Comparison of ENCODE assay signal across 2 cellular contexts in genomic region chr3:182241777-182242556, GRCh38.
A peak's percentile ranks its signal among the peaks of the same experiment; 100 is the strongest.
TF ChIP-seq lines count a peak whose summit lies in the region.

No MANE protein-coding gene starts in this region.

TF ChIP-seq in H1, 55 proteins besides CTCF, POLR2A, EP300 and RAD21 (continued from another document):
- TF ChIP-seq YY1 (IDR thresholded peaks at IDR 0.05; ENCODE audit: low read depth, low read length) (no peak), EGR1 (IDR thresholded peaks at IDR 0.05; ENCODE audit: borderline replicate concordance, low read depth, low read length) (no peak), GTF2F1 (IDR thresholded peaks at IDR 0.05; ENCODE audit: borderline replicate concordance, low read depth, low read length) (no peak), CHD2 (IDR thresholded peaks at IDR 0.05; ENCODE audit: low read length) (no peak), RXRA (IDR thresholded peaks at IDR 0.05; ENCODE audit: insufficient read depth, low read depth, low read length) (no peak), SP1 (IDR thresholded peaks at IDR 0.05; ENCODE audit: low read depth, low read length) (no peak), GABPA (IDR thresholded peaks at IDR 0.05; ENCODE audit: borderline replicate concordance, insufficient read depth, low read length) (no peak), FOSL1 (IDR thresholded peaks at IDR 0.05; ENCODE audit: insufficient read depth, low read depth, low read length) (no peak), NRF1 (IDR thresholded peaks at IDR 0.05; ENCODE audit: low read depth, low read length) (no peak), SAP30 (IDR thresholded peaks at IDR 0.05; ENCODE audit: insufficient read depth, insufficient replicate concordance, low read length) (no peak), SRF (IDR thresholded peaks at IDR 0.05; ENCODE audit: low read depth, low read length) (no peak)
- TF ChIP-seq, protein P1, sequence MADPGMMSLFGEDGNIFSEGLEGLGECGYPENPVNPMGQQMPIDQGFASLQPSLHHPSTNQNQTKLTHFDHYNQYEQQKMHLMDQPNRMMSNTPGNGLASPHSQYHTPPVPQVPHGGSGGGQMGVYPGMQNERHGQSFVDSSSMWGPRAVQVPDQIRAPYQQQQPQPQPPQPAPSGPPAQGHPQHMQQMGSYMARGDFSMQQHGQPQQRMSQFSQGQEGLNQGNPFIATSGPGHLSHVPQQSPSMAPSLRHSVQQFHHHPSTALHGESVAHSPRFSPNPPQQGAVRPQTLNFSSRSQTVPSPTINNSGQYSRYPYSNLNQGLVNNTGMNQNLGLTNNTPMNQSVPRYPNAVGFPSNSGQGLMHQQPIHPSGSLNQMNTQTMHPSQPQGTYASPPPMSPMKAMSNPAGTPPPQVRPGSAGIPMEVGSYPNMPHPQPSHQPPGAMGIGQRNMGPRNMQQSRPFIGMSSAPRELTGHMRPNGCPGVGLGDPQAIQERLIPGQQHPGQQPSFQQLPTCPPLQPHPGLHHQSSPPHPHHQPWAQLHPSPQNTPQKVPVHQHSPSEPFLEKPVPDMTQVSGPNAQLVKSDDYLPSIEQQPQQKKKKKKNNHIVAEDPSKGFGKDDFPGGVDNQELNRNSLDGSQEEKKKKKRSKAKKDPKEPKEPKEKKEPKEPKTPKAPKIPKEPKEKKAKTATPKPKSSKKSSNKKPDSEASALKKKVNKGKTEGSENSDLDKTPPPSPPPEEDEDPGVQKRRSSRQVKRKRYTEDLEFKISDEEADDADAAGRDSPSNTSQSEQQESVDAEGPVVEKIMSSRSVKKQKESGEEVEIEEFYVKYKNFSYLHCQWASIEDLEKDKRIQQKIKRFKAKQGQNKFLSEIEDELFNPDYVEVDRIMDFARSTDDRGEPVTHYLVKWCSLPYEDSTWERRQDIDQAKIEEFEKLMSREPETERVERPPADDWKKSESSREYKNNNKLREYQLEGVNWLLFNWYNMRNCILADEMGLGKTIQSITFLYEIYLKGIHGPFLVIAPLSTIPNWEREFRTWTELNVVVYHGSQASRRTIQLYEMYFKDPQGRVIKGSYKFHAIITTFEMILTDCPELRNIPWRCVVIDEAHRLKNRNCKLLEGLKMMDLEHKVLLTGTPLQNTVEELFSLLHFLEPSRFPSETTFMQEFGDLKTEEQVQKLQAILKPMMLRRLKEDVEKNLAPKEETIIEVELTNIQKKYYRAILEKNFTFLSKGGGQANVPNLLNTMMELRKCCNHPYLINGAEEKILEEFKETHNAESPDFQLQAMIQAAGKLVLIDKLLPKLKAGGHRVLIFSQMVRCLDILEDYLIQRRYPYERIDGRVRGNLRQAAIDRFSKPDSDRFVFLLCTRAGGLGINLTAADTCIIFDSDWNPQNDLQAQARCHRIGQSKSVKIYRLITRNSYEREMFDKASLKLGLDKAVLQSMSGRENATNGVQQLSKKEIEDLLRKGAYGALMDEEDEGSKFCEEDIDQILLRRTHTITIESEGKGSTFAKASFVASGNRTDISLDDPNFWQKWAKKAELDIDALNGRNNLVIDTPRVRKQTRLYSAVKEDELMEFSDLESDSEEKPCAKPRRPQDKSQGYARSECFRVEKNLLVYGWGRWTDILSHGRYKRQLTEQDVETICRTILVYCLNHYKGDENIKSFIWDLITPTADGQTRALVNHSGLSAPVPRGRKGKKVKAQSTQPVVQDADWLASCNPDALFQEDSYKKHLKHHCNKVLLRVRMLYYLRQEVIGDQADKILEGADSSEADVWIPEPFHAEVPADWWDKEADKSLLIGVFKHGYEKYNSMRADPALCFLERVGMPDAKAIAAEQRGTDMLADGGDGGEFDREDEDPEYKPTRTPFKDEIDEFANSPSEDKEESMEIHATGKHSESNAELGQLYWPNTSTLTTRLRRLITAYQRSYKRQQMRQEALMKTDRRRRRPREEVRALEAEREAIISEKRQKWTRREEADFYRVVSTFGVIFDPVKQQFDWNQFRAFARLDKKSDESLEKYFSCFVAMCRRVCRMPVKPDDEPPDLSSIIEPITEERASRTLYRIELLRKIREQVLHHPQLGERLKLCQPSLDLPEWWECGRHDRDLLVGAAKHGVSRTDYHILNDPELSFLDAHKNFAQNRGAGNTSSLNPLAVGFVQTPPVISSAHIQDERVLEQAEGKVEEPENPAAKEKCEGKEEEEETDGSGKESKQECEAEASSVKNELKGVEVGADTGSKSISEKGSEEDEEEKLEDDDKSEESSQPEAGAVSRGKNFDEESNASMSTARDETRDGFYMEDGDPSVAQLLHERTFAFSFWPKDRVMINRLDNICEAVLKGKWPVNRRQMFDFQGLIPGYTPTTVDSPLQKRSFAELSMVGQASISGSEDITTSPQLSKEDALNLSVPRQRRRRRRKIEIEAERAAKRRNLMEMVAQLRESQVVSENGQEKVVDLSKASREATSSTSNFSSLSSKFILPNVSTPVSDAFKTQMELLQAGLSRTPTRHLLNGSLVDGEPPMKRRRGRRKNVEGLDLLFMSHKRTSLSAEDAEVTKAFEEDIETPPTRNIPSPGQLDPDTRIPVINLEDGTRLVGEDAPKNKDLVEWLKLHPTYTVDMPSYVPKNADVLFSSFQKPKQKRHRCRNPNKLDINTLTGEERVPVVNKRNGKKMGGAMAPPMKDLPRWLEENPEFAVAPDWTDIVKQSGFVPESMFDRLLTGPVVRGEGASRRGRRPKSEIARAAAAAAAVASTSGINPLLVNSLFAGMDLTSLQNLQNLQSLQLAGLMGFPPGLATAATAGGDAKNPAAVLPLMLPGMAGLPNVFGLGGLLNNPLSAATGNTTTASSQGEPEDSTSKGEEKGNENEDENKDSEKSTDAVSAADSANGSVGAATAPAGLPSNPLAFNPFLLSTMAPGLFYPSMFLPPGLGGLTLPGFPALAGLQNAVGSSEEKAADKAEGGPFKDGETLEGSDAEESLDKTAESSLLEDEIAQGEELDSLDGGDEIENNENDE (IDR thresholded peaks at IDR 0.05; ENCODE audit: insufficient replicate concordance, low read length), result no peak
- TF ChIP-seq, protein P2, sequence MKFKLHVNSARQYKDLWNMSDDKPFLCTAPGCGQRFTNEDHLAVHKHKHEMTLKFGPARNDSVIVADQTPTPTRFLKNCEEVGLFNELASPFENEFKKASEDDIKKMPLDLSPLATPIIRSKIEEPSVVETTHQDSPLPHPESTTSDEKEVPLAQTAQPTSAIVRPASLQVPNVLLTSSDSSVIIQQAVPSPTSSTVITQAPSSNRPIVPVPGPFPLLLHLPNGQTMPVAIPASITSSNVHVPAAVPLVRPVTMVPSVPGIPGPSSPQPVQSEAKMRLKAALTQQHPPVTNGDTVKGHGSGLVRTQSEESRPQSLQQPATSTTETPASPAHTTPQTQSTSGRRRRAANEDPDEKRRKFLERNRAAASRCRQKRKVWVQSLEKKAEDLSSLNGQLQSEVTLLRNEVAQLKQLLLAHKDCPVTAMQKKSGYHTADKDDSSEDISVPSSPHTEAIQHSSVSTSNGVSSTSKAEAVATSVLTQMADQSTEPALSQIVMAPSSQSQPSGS (IDR thresholded peaks at IDR 0.05; ENCODE audit: low read length), result no peak

TF ChIP-seq in HepG2, 621 proteins besides CTCF, POLR2A, EP300 and RAD21 (continued from another document):
- TF ChIP-seq, protein P3, sequence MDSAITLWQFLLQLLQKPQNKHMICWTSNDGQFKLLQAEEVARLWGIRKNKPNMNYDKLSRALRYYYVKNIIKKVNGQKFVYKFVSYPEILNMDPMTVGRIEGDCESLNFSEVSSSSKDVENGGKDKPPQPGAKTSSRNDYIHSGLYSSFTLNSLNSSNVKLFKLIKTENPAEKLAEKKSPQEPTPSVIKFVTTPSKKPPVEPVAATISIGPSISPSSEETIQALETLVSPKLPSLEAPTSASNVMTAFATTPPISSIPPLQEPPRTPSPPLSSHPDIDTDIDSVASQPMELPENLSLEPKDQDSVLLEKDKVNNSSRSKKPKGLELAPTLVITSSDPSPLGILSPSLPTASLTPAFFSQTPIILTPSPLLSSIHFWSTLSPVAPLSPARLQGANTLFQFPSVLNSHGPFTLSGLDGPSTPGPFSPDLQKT (CRISPR knock-in tag; IDR thresholded peaks at IDR 0.05; ENCODE audit: borderline replicate concordance), result no peak
- TF ChIP-seq DNMT3B (CRISPR knock-in tag; conservative IDR thresholded peaks at IDR 0.05) (no peak), ETV6 (CRISPR knock-in tag; conservative IDR thresholded peaks at IDR 0.05) (no peak), IRX3 (CRISPR knock-in tag; IDR thresholded peaks at IDR 0.05; ENCODE audit: borderline replicate concordance, low read depth) (no peak), PRDM10 (CRISPR knock-in tag; IDR thresholded peaks at IDR 0.05; ENCODE audit: low read depth) (no peak), ZSCAN9 (CRISPR knock-in tag; IDR thresholded peaks at IDR 0.05; ENCODE audit: borderline replicate concordance) (no peak)
- TF ChIP-seq, protein P4, sequence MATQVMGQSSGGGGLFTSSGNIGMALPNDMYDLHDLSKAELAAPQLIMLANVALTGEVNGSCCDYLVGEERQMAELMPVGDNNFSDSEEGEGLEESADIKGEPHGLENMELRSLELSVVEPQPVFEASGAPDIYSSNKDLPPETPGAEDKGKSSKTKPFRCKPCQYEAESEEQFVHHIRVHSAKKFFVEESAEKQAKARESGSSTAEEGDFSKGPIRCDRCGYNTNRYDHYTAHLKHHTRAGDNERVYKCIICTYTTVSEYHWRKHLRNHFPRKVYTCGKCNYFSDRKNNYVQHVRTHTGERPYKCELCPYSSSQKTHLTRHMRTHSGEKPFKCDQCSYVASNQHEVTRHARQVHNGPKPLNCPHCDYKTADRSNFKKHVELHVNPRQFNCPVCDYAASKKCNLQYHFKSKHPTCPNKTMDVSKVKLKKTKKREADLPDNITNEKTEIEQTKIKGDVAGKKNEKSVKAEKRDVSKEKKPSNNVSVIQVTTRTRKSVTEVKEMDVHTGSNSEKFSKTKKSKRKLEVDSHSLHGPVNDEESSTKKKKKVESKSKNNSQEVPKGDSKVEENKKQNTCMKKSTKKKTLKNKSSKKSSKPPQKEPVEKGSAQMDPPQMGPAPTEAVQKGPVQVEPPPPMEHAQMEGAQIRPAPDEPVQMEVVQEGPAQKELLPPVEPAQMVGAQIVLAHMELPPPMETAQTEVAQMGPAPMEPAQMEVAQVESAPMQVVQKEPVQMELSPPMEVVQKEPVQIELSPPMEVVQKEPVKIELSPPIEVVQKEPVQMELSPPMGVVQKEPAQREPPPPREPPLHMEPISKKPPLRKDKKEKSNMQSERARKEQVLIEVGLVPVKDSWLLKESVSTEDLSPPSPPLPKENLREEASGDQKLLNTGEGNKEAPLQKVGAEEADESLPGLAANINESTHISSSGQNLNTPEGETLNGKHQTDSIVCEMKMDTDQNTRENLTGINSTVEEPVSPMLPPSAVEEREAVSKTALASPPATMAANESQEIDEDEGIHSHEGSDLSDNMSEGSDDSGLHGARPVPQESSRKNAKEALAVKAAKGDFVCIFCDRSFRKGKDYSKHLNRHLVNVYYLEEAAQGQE (IDR thresholded peaks at IDR 0.05; ENCODE audit: borderline replicate concordance in 1 of 2, low read depth in 1 of 2, low read length in 2 of 2), result 0 out of 4 replicates have a peak, but pooled peaks of 1 of the 2 experiments have one; percentile 14
